14 cellular contexts compared by ENCODE assay signal in the genomic region with DNA sequence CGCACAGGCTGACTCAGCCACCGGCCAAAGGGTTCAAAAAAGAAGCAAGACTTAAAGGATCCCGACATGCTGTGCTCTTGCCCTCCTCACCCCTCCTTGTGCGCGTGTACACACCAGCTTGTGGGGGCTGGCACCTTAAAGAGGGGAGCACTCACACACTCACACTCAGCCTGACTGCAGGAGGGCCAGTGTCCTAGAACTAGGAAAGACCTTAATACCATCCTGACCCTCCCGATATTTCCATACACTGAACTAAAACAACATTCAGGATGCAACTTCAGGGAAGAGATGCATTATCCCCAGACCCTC. TPM values are rescaled to one million over a fixed set of nuclear protein-coding genes. Genes with fewer than 3 reads are reported as not detected.
DNase-seq lines count a peak whose midpoint lies in the region; ATAC-seq and TF ChIP-seq lines count a peak whose summit lies in the region.
"Had no signal": no experiment of that assay in that cellular context is flagged by ENCODE, and none has a peak within 500 bp of the region (broad histone marks: within the 10 kb centered on the region; RNA-seq: fewer than 3 reads in every experiment).

No MANE protein-coding gene starts in this region.

- no peak for TF ChIP-seq POLR2A in prostate gland (IDR thresholded peaks at IDR 0.05)

- TF ChIP-seq CTCF in right atrium auricular region (IDR thresholded peaks at IDR 0.05): no peak
- TF ChIP-seq CTCF in prostate gland (IDR thresholded peaks at IDR 0.05): no peak

- ATAC-seq in left cardiac atrium (no peak), GM18873 (IDR thresholded peaks at IDR 0.05; ENCODE audit: low FRiP score, unreplicated experiment) (no peak)

- H3K4me1 ChIP-seq in right atrium auricular region: peaks cover 0 to 70% of the 10 kb centered on the region in 2 donors
- peaks cover 9% of the 10 kb centered on the region for H3K4me1 ChIP-seq in prostate gland (replicated peaks)

- H3K27ac ChIP-seq in right atrium auricular region (peak overlapping the region; percentile 89 to 96), layer of hippocampus (ENCODE audit: low read depth, low read length) (peak overlapping the region; percentile 57), prostate gland (peak overlapping the region; percentile 60 to 69)
- H3K27ac ChIP-seq: SJSA1 had no signal

- peak overlapping the region in 1 of 2 donors; percentile 88 for H3K4me3 ChIP-seq in right atrium auricular region
- no peak overlapping the region for H3K4me3 ChIP-seq in prostate gland
- H3K4me3 ChIP-seq: mucosa of descending colon, SJSA1 had no signal

- intact Hi-C loops in left cardiac atrium (cut with DNase I): loop anchor here in 1 of 2 donors (5.0 kb wide), 2 partner anchors 106 to 126 kb away; no protein-coding TSS in a partner anchor
- intact Hi-C loops in prostate gland (cut with DNase I): no loop called here

- H3K36me3 ChIP-seq in right atrium auricular region (peaks cover 47% of the 10 kb centered on the region), prostate gland (no peaks in the 10 kb centered on the region)

- H3K27me3 ChIP-seq in right atrium auricular region: no peaks in the 10 kb centered on the region
- no peaks in the 10 kb centered on the region for H3K27me3 ChIP-seq in layer of hippocampus (ENCODE audit: control insufficient read depth, insufficient read depth, low read length)
- H3K27me3 ChIP-seq in prostate gland (replicated peaks; ENCODE audit: insufficient read depth): no peaks in the 10 kb centered on the region
- H3K27me3 ChIP-seq: SJSA1 had no signal

- no peaks in the 10 kb centered on the region for H3K9me3 ChIP-seq in right atrium auricular region
- H3K9me3 ChIP-seq in prostate gland: no peaks in the 10 kb centered on the region
- H3K9me3 ChIP-seq: mucosa of descending colon, SJSA1 had no signal

- WGBS in prostate gland: 79% methylated on average over 6 of the region's 6 CpGs

- DNase-seq in right atrium auricular region (ENCODE audit: low spot score) (no peak), left cardiac atrium (no peak), prostate gland (ENCODE audit: low spot score) (no peak), NCI-H524 (lab: John Stamatoyannopoulos, UW) (no peak), NCI-H187 treated with DMSO at 0.1 percent for 48 hours (lab: John Stamatoyannopoulos, UW) (no peak), NCI-H1417 (lab: John Stamatoyannopoulos, UW) (no peak)
- DNase-seq: activated naive CD4-positive, alpha-beta T cell treated with anti-CD3 and anti-CD28 coated beads for 36 hours; cerebellar nuclear complex; DMS 273 treated with DMSO at 0.1 percent for 48 hours; NCI-H2171 treated with DMSO at 0.1 percent for 48 hours had no signal

RNA-seq across cellular contexts. Expression of gene PKDCC, which starts 5.6 kb away (rescaled TPM):
- total RNA-seq in right atrium auricular region: 100 to 1,000 TPM in 1 of 2 donors, 10 to 100 TPM in 1; 66.0 to 128 TPM
- 100 to 1,000 TPM; 138 to 209 TPM for total RNA-seq in left cardiac atrium
- total RNA-seq in prostate gland: 10 to 100 TPM; 11.1 to 61.4 TPM
- total RNA-seq: activated naive CD4-positive, alpha-beta T cell treated with anti-CD3 and anti-CD28 coated beads for 36 hours had no signal
